17 cellular contexts compared by ENCODE assay signal in genomic region chr4:89196056-89196674, GRCh38.
DNase-seq lines count a peak whose midpoint lies in the region; ATAC-seq, FAIRE-seq and TF ChIP-seq lines count a peak whose summit lies in the region.
"Had no signal": no experiment of that assay in that cellular context is flagged by ENCODE, and none has a peak within 500 bp of the region (broad histone marks: within the 10 kb centered on the region; RNA-seq: fewer than 3 reads in every experiment).

No MANE protein-coding gene starts in this region.

- CTCF ChIA-PET in A673 (lab: Charles Lee) (no interaction called here), K562 (lab: Yijun Ruan, JAX; ENCODE audit: low intra/inter-chr PET ratio) (no interaction called here)

- WGBS in K562 (ENCODE audit: insufficient coverage, low coverage, missing lambda C conversion rate), result 0% methylated on average over 2 of the region's 2 CpGs

- no peaks in the 10 kb centered on the region for H3K9me3 Mint-ChIP-seq in HFFc6
- H3K9me3 Mint-ChIP-seq: activated T-helper 2 cell treated with anti-CD3 and anti-CD28 coated beads, Interferon-gamma antibody, Interleukin-2, Interleukin-4, amounts not matched to agents 10 μg/mL and 5 μg/mL and 100 μg/mL, durations not matched to agents 14 hours and 24 hours and 36 hours; memory B cell had no signal

- TF ChIP-seq POLR2A in K562 (conservative IDR thresholded peaks at IDR 0.05), result no peak

- no peak for TF ChIP-seq CTCF in A673 (conservative IDR thresholded peaks at IDR 0.05; ENCODE audit: low read depth, low read length)
- no peak for TF ChIP-seq CTCF in K562 (IDR thresholded peaks at IDR 0.05 in 2 of 3, conservative IDR thresholded peaks at IDR 0.05 in 1 of 3; ENCODE audit: insufficient read depth in 2 of 3, low read depth in 1 of 3, low read length in 3 of 3)
- no peak for TF ChIP-seq CTCF in HFFc6 (IDR thresholded peaks at IDR 0.05)

- POLR2A ChIA-PET in A673 (lab: Charles Lee; ENCODE audit: low non-redundant PET), result no interaction called here
- POLR2A ChIA-PET in K562 (lab: Yijun Ruan, JAX), result interaction anchor here (0.5 to 1.0 kb wide), 3 partner anchors 22 to 913 kb away, joined by 3 read pairs; no protein-coding TSS in a partner anchor

- peak; percentile 85 for ATAC-seq in K562
- ATAC-seq: gastrocnemius medialis had no signal

- H3K4me2 ChIP-seq in K562 (ENCODE audit: insufficient read depth, low read length), result no peak overlapping the region

- no peak overlapping the region for H2AFZ ChIP-seq in K562 (ENCODE audit: low read depth, low read length)

- no peak overlapping the region for H3K4me3 Mint-ChIP-seq in HFFc6
- H3K4me3 Mint-ChIP-seq: memory B cell had no signal

- 0 out of 2 replicates have a peak, but pooled peaks cover 5% of the 10 kb centered on the region for H3K4me1 Mint-ChIP-seq in HFFc6 (ENCODE audit: low read depth)
- H3K4me1 Mint-ChIP-seq: memory B cell had no signal

- no peak overlapping the region for H3K4me3 ChIP-seq in A673 (ENCODE audit: low read depth, low read length, poor library complexity, severe bottlenecking)
- H3K4me3 ChIP-seq in HUES48 (ENCODE audit: low read depth, low read length), result no peak overlapping the region
- no peak overlapping the region for H3K4me3 ChIP-seq in K562
- H3K4me3 ChIP-seq: gastrocnemius medialis, vagina had no signal

- H3K27ac ChIP-seq in A673 (ENCODE audit: low read depth, low read length, poor library complexity, severe bottlenecking) (no peak overlapping the region), HUES48 (ENCODE audit: low read depth, low read length) (peak overlapping the region; percentile 76), K562 (ENCODE audit: extremely low read depth, low read depth, low read length) (no peak overlapping the region)
- H3K27ac ChIP-seq: gastrocnemius medialis, vagina had no signal

- in situ Hi-C loops in K562 (cut with MboI), result no loop called here

- H3K27me3 ChIP-seq in A673 (replicated peaks; ENCODE audit: insufficient read depth, low read depth, low read length, poor library complexity) (no peaks in the 10 kb centered on the region), HUES48 (ENCODE audit: control insufficient read depth, insufficient read depth, low read length) (no peaks in the 10 kb centered on the region), K562 (ENCODE audit: control insufficient read depth in 2 of 2, insufficient read depth in 2 of 2, low read length in 2 of 2) (no peaks in the 10 kb centered on the region)
- H3K27me3 ChIP-seq: gastrocnemius medialis, vagina had no signal

- no peak overlapping the region for H3K9ac ChIP-seq in HUES48 (ENCODE audit: low read depth, low read length)
- no peak overlapping the region for H3K9ac ChIP-seq in K562 (ENCODE audit: insufficient read depth in 1 of 2, low read depth in 2 of 2, low read length in 2 of 2)

- intact Hi-C loops in A673 (cut with micrococcal nuclease; ENCODE audit: unreplicated experiment) (no loop called here), K562 (cut with micrococcal nuclease) (no loop called here)

- H3K79me2 ChIP-seq in K562 (ENCODE audit: control insufficient read depth, insufficient read depth, low read length), result no peaks in the 10 kb centered on the region

- no peaks in the 10 kb centered on the region for H4K20me1 ChIP-seq in K562 (replicated peaks; ENCODE audit: control insufficient read depth, insufficient read depth, low read length)

- peaks cover 3% of the 10 kb centered on the region for H3K27me3 Mint-ChIP-seq in HFFc6 (ENCODE audit: insufficient read depth)

- no peak; the same call in 1 of the 2 replicates for TF ChIP-seq EP300 in K562 (IDR thresholded peaks at IDR 0.05; ENCODE audit: low read length)

- no peak for FAIRE-seq in K562 (lab: Jason Lieb, UNC)

- H3K36me3 Mint-ChIP-seq in HFFc6 (ENCODE audit: low read depth), result no peaks in the 10 kb centered on the region
- H3K36me3 Mint-ChIP-seq: memory B cell had no signal

- BruUV-seq in A673 (replicated peaks; lab: Mats Ljungman, UMichigan) (no TSS peak), K562 (replicated peaks; lab: Mats Ljungman, UMichigan) (no TSS peak)

- H3K36me3 ChIP-seq in A673 (ENCODE audit: insufficient read depth, low read length, poor library complexity, severe bottlenecking), result no peaks in the 10 kb centered on the region
- H3K36me3 ChIP-seq in HUES48 (ENCODE audit: control insufficient read depth, insufficient read depth, low read length), result no peaks in the 10 kb centered on the region
- H3K36me3 ChIP-seq in K562 (ENCODE audit: control insufficient read depth, insufficient read depth, low read length), result no peaks in the 10 kb centered on the region
- H3K36me3 ChIP-seq: gastrocnemius medialis, vagina had no signal

- DNase-seq in A673 (ENCODE audit: low spot score) (peak; percentile 0), K562 (ENCODE audit: extremely low read depth in 1 of 4, low spot score in 3 of 4) (peak in 1 of 4 experiments; percentile 4), kidney tubule cell (ENCODE audit: low spot score) (peak; percentile 9), HFFc6 (no peak), C1 segment of cervical spinal cord (lab: John Stamatoyannopoulos, UW) (no peak), germinal center (ENCODE audit: low spot score) (no peak), T-helper 2 cell (no peak)
- DNase-seq: activated CD4-positive, CD25-positive, alpha-beta regulatory T cell treated with anti-CD3 and anti-CD28 coated beads, Interleukin-2, amount 50 U/mL, for 72 hours; COR-L47; gastrocnemius medialis; NCI-H187; NCI-H446 treated with DMSO at 0.1 percent for 48 hours; SIG-M5 had no signal

- H3K4me1 ChIP-seq in A673 (ENCODE audit: insufficient read depth, low read length, poor library complexity, severe bottlenecking) (no peaks in the 10 kb centered on the region), HUES48 (ENCODE audit: control insufficient read depth, insufficient read depth, low read length) (peaks cover 15% of the 10 kb centered on the region), K562 (replicated peaks in 1 of 2; ENCODE audit: control insufficient read depth in 2 of 2, insufficient read depth in 2 of 2, low read length in 2 of 2) (no peaks in the 10 kb centered on the region; a peak in 1 of 5 replicates)
- H3K4me1 ChIP-seq: gastrocnemius medialis, vagina had no signal

- no peaks in the 10 kb centered on the region for H3K9me1 ChIP-seq in K562 (ENCODE audit: control insufficient read depth, insufficient read depth, low read length)

- no peak for TF ChIP-seq RAD21 in K562 (CRISPR knock-in tag; conservative IDR thresholded peaks at IDR 0.05 in 1 of 2, IDR thresholded peaks at IDR 0.05 in 1 of 2)

- no peak overlapping the region for H3K27ac Mint-ChIP-seq in HFFc6
- H3K27ac Mint-ChIP-seq: activated T-helper 2 cell treated with anti-CD3 and anti-CD28 coated beads, Interferon-gamma antibody, Interleukin-2, Interleukin-4, amounts not matched to agents 10 μg/mL and 5 μg/mL and 100 μg/mL, durations not matched to agents 14 hours and 24 hours and 36 hours; memory B cell had no signal

- H3K9me3 ChIP-seq in A673 (ENCODE audit: low read depth, low read length, poor library complexity, severe bottlenecking) (no peaks in the 10 kb centered on the region), HUES48 (ENCODE audit: control insufficient read depth, insufficient read depth, low read length) (no peaks in the 10 kb centered on the region), K562 (replicated peaks; ENCODE audit: control insufficient read depth, insufficient read depth, low read depth, low read length) (no peaks in the 10 kb centered on the region)
- H3K9me3 ChIP-seq: gastrocnemius medialis, vagina had no signal

TF ChIP-seq in K562, 482 proteins besides CTCF, POLR2A, EP300 and RAD21 (continues in another document):
- TF ChIP-seq L3MBTL2 (IDR thresholded peaks at IDR 0.05) (0 out of 2 replicates have a peak, but pooled peaks have one; percentile 33), SETDB1 (IDR thresholded peaks at IDR 0.05; ENCODE audit: low read length) (no peak), GTF3C2 (IDR thresholded peaks at IDR 0.05; ENCODE audit: borderline replicate concordance, extremely low read depth, insufficient read length) (no peak), PRMT5 (CRISPR knock-in tag; IDR thresholded peaks at IDR 0.05) (no peak), ATF4 (CRISPR knock-in tag; IDR thresholded peaks at IDR 0.05) (peak; percentile 97), ZSCAN32 (CRISPR knock-in tag; IDR thresholded peaks at IDR 0.05) (peak; percentile 82), HIVEP1 (CRISPR knock-in tag; IDR thresholded peaks at IDR 0.05) (0 out of 2 replicates have a peak, but pooled peaks have one; percentile 19), ZC3H11A (IDR thresholded peaks at IDR 0.05; ENCODE audit: low read depth, low read length) (no peak), ZNF589 (CRISPR knock-in tag; IDR thresholded peaks at IDR 0.05; ENCODE audit: low read depth) (peak; percentile 71; the same call in 1 of the 2 replicates), ZNF143 (CRISPR knock-in tag; IDR thresholded peaks at IDR 0.05) (no peak), TAF7 (tag; IDR thresholded peaks at IDR 0.05) (no peak), RBM22 (IDR thresholded peaks at IDR 0.05; ENCODE audit: low read depth, low read length, poor library complexity, severe bottlenecking) (no peak)

Comparison
In these comparisons a context has a peak if more than half of its experiments do, and no peak if none do; other contexts are left out.
1. DNase-seq: peak in A673 (single experiment) and kidney tubule cell (single experiment); none in HFFc6 (single experiment), C1 segment of cervical spinal cord (0 of 14), germinal center (single experiment) and T-helper 2 cell (0 of 5).